In the genomic region with DNA sequence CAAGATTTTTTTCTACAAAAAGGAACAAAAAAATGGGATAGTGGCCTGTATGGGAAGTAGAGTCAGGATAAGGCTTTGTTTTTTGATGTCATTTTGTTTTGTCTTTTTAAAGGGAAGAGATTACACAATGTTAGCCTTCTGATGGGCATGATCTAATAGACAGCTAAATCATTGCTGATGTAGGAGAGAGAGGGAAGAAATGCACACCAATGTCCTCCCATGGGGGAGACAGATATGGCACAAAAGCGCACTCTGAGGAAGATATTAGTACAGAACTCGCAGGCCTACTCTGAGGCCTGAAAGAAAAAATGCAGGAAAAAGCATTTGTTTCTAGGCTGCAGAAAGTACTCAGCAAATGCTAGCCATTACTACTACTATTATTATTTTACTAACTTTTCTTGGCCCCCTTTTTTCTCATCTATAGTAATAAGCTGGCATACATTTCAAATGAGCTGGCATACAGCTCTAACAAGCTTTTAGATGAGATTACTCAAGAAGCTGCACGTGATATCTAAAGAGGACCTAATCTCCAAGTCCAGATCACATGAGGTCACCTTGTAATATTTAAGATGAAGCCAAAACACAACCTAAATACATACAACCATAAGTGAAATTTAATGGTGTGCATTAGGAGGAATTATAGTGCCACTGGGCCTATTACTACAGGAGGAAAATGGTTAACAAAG, we compare ENCODE assay signal across 18 cellular contexts.
"Had no signal": no experiment of that assay in that cellular context is flagged by ENCODE, and none has a peak within 500 bp of the region (broad histone marks: within the 10 kb centered on the region; RNA-seq: fewer than 3 reads in every experiment).

No MANE protein-coding gene starts in this region.

- H3K4me3 ChIP-seq: esophagus muscularis mucosa, gastrocnemius medialis, mucosa of descending colon, ovary, testis, tibial nerve, upper lobe of right lung, vagina had no signal

- H3K27me3 ChIP-seq: esophagus muscularis mucosa, gastrocnemius medialis, ovary, testis, tibial nerve, upper lobe of right lung, vagina had no signal

- H3K36me3 ChIP-seq: esophagus muscularis mucosa, gastrocnemius medialis, ovary, tibial nerve, upper lobe of right lung, vagina had no signal

- H3K9me3 ChIP-seq: esophagus muscularis mucosa, gastrocnemius medialis, mucosa of descending colon, ovary, testis, vagina had no signal

- H3K4me1 ChIP-seq: esophagus muscularis mucosa, gastrocnemius medialis, testis, upper lobe of right lung, vagina had no signal

- DNase-seq: effector memory CD4-positive, alpha-beta T cell; gastrocnemius medialis; islet precursor cell; left cardiac atrium; mucosa of descending colon; natural killer cell; ovary; stimulated activated CD4-positive, alpha-beta T cell treated with anti-CD3 and anti-CD28 coated beads, Interleukin-2, amount 100 ng/mL, for 24 hours; stimulated activated CD4-positive, alpha-beta T cell treated with anti-CD3 and anti-CD28 coated beads, Interleukin-4, amount 100 ng/mL, for 4 hours; stimulated activated naive B cell treated with anti-CD40 and anti-IgM and Interleukin-4, amounts not matched to agents 10 μg/mL and 1 μg/mL and 100 μg/mL, for 72 hours; stimulated activated naive CD8-positive, alpha-beta T cell treated with anti-CD3 and anti-CD28 coated beads, Interleukin-15, amount 100 ng/mL, for 72 hours; testis; upper lobe of right lung had no signal

- ATAC-seq: gastrocnemius medialis; mucosa of descending colon; natural killer cell; sciatic nerve; stimulated activated naive B cell treated with anti-CD40 and anti-IgM and Interleukin-4, amounts not matched to agents 10 μg/mL and 1 μg/mL and 100 μg/mL, for 72 hours; stimulated activated naive CD8-positive, alpha-beta T cell treated with anti-CD3 and anti-CD28 coated beads, Interleukin-15, amount 100 ng/mL, for 72 hours; upper lobe of right lung had no signal

- H3K27ac ChIP-seq: epithelial cell of prostate, esophagus muscularis mucosa, gastrocnemius medialis, ovary, testis, upper lobe of right lung, vagina had no signal
